13 cellular contexts compared by ENCODE assay signal in the genomic region with DNA sequence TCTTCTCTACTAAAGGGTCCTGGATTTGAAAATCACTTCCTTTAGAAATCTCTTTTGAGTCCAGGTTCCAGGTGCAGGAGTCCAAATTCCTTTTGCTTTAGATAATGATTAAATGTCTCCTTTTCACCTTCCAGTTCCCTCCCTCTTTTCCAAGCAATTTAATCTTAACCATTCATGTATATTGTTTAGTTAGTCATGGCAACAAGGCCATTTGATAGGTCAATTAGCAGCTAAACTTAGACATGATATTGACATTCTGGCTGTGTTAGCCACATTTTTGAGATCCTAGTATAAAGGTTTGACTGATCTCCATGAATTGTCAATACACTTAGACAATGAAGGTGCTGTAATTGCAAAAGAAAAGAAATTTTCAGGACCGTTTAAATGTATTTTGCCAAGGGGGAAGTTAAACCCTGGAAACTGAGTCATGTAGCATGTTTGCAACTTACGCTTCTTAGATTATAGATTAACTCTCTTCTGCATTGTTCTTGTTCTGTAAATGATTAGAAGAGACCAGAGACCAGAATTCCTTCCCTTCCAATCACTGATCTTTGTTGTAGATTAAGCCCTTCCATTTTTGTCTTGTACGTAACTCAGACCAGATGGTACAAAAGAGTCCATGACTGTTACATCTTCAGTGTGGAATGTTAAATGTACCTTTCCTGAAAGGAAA. TPM values are rescaled to one million over a fixed set of nuclear protein-coding genes. Genes with fewer than 3 reads are reported as not detected.
DNase-seq lines count a peak whose midpoint lies in the region; ATAC-seq and TF ChIP-seq lines count a peak whose summit lies in the region.
"Had no signal": no experiment of that assay in that cellular context is flagged by ENCODE, and none has a peak within 500 bp of the region (broad histone marks: within the 10 kb centered on the region; RNA-seq: fewer than 3 reads in every experiment).

No MANE protein-coding gene starts in this region.

- ATAC-seq in SK-N-SH treated with all-trans-retinoic acid at 6 μM for 48 hours (peak; percentile 74), left lobe of liver (peak; percentile 50), GM18867 (IDR thresholded peaks at IDR 0.05; ENCODE audit: unreplicated experiment) (no peak), HG02610 (IDR thresholded peaks at IDR 0.05; ENCODE audit: unreplicated experiment) (no peak)
- ATAC-seq: gastroesophageal sphincter had no signal

- no peak overlapping the region for H3K27ac ChIP-seq in coronary artery
- H3K27ac ChIP-seq: gastroesophageal sphincter, thyroid gland had no signal

- peak; percentile 27 for DNase-seq in AG09309 (ENCODE audit: low read depth)
- peak; percentile 97 for DNase-seq in NCI-H1417 treated with DMSO at 0.1 percent for 48 hours (lab: John Stamatoyannopoulos, UW)
- no peak for DNase-seq in left lobe of liver (ENCODE audit: low spot score)
- DNase-seq in coronary artery (ENCODE audit: low spot score), result no peak
- DNase-seq in occipital lobe (lab: John Stamatoyannopoulos, UW), result no peak
- DNase-seq: activated CD4-positive, alpha-beta T cell treated with anti-CD3 and anti-CD28 coated beads for 48 hours; mesendoderm; NCI-H526 treated with DMSO at 0.1 percent for 48 hours; thyroid gland had no signal

- TF ChIP-seq CTCF in AG09309 (IDR thresholded peaks at IDR 0.05; ENCODE audit: control insufficient read depth, insufficient read depth, low read depth, low read length, missing control alignments) (no peak), coronary artery (IDR thresholded peaks at IDR 0.05) (no peak)

- H3K4me3 ChIP-seq in AG09309 (ENCODE audit: control insufficient read depth, low read depth, low read length), result no peak overlapping the region
- H3K4me3 ChIP-seq in coronary artery, result no peak overlapping the region
- H3K4me3 ChIP-seq: gastroesophageal sphincter, thyroid gland had no signal

TF ChIP-seq in SK-N-SH treated with all-trans-retinoic acid at 6 μM for 48 hours, 23 proteins besides CTCF, POLR2A, EP300 and RAD21:
- TF ChIP-seq, protein P1, sequence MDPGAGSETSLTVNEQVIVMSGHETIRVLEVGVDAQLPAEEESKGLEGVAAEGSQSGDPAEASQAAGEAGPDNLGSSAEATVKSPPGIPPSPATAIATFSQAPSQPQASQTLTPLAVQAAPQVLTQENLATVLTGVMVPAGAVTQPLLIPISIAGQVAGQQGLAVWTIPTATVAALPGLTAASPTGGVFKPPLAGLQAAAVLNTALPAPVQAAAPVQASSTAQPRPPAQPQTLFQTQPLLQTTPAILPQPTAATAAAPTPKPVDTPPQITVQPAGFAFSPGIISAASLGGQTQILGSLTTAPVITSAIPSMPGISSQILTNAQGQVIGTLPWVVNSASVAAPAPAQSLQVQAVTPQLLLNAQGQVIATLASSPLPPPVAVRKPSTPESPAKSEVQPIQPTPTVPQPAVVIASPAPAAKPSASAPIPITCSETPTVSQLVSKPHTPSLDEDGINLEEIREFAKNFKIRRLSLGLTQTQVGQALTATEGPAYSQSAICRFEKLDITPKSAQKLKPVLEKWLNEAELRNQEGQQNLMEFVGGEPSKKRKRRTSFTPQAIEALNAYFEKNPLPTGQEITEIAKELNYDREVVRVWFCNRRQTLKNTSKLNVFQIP (CRISPR knock-in tag; IDR thresholded peaks at IDR 0.05; ENCODE audit: borderline replicate concordance, low read depth), result no peak
- TF ChIP-seq OSR1 (CRISPR knock-in tag; IDR thresholded peaks at IDR 0.05), result no peak
- no peak for TF ChIP-seq ARNTL (CRISPR knock-in tag; IDR thresholded peaks at IDR 0.05; ENCODE audit: borderline replicate concordance, low read depth)
- TF ChIP-seq TCF4 (CRISPR knock-in tag; IDR thresholded peaks at IDR 0.05; ENCODE audit: borderline replicate concordance), result peak; percentile 51; the same call in 1 of the 2 replicates
- no peak for TF ChIP-seq BACH2 (CRISPR knock-in tag; IDR thresholded peaks at IDR 0.05; ENCODE audit: borderline replicate concordance)
- TF ChIP-seq ZC3H10 (CRISPR knock-in tag; IDR thresholded peaks at IDR 0.05), result no peak
- peak; percentile 76 for TF ChIP-seq ISL1 (CRISPR knock-in tag; IDR thresholded peaks at IDR 0.05)
- TF ChIP-seq ZFP3 (CRISPR knock-in tag; IDR thresholded peaks at IDR 0.05), result no peak
- TF ChIP-seq, protein P2, sequence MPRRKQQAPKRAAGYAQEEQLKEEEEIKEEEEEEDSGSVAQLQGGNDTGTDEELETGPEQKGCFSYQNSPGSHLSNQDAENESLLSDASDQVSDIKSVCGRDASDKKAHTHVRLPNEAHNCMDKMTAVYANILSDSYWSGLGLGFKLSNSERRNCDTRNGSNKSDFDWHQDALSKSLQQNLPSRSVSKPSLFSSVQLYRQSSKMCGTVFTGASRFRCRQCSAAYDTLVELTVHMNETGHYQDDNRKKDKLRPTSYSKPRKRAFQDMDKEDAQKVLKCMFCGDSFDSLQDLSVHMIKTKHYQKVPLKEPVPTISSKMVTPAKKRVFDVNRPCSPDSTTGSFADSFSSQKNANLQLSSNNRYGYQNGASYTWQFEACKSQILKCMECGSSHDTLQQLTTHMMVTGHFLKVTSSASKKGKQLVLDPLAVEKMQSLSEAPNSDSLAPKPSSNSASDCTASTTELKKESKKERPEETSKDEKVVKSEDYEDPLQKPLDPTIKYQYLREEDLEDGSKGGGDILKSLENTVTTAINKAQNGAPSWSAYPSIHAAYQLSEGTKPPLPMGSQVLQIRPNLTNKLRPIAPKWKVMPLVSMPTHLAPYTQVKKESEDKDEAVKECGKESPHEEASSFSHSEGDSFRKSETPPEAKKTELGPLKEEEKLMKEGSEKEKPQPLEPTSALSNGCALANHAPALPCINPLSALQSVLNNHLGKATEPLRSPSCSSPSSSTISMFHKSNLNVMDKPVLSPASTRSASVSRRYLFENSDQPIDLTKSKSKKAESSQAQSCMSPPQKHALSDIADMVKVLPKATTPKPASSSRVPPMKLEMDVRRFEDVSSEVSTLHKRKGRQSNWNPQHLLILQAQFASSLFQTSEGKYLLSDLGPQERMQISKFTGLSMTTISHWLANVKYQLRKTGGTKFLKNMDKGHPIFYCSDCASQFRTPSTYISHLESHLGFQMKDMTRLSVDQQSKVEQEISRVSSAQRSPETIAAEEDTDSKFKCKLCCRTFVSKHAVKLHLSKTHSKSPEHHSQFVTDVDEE (CRISPR knock-in tag; IDR thresholded peaks at IDR 0.05), result no peak
- no peak for TF ChIP-seq TOX (CRISPR knock-in tag; IDR thresholded peaks at IDR 0.05; ENCODE audit: borderline replicate concordance)

RNA-seq across cellular contexts. Expression of a gene that starts 12.4 kb away (rescaled TPM):
- total RNA-seq in left lobe of liver (1.4 TPM), occipital lobe (36.3 TPM)

Comparison
In these comparisons a context has a peak if more than half of its experiments do, and no peak if none do; other contexts are left out.
1. DNase-seq: peak in AG09309 (single experiment) and NCI-H1417 treated with DMSO at 0.1 percent for 48 hours (single experiment); none in left lobe of liver (single experiment), coronary artery (single experiment) and occipital lobe (single experiment).
2. ATAC-seq: peak in SK-N-SH treated with all-trans-retinoic acid at 6 μM for 48 hours (single experiment) and left lobe of liver (single experiment); none in GM18867 (single experiment) and HG02610 (single experiment).
3. RNA of a gene that starts 12.4 kb away (total RNA-seq): 36.3 TPM in occipital lobe (single experiment); 1.4 TPM in left lobe of liver (single experiment); every median in the first group is over 10 times any median in the second.